In the genomic region with DNA sequence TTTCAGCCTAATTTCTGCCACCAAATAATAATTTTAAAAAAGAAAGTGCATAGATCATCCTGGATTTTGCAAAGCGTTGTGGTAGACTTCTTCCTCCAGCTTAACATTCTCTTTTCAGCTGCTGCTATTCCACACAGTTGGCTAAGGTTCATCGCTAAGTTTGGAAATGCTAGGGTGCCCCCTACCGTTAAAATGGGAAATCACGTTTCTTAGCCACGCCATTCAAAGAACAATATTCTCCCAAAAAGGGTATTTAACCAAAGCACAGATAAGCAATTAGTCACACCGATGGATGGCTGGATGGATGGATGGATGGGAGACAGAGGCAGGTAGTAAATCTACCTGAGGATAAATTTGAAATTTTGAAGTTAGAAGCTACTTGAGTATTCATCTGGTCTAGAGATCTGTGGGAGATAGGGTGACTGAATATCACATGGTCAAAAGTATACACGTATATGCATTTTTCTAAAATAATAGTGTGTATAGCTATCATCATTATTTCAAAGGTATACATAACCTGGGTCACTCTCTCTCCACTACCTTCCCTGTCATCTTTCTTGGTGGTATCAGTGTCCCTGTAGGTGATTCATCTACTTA, we compare ENCODE assay signal across 8 cellular contexts.
DNase-seq lines count a peak whose midpoint lies in the region; ATAC-seq, FAIRE-seq and TF ChIP-seq lines count a peak whose summit lies in the region.

No MANE protein-coding gene starts in this region.

- H3K9me3 Mint-ChIP-seq in WTC11 = peaks cover 21% of the 10 kb centered on the region
- no peaks in the 10 kb centered on the region for H3K9me3 Mint-ChIP-seq in naive B cell

- H3K4me3 ChIP-seq in BE2C (ENCODE audit: low read depth, low read length) = no peak overlapping the region
- no peak overlapping the region for H3K4me3 ChIP-seq in epithelial cell of proximal tubule (ENCODE audit: low read depth, low read length)

- POLR2A ChIA-PET in WTC11 (lab: Charles Lee) = no interaction called here

- H3K27me3 ChIP-seq in BE2C = no peaks in the 10 kb centered on the region

- peaks cover 7% of the 10 kb centered on the region for H3K36me3 Mint-ChIP-seq in WTC11
- H3K36me3 Mint-ChIP-seq in naive B cell = no peaks in the 10 kb centered on the region

- H3K36me3 ChIP-seq in BE2C = no peaks in the 10 kb centered on the region

- H3K4me1 Mint-ChIP-seq in WTC11 = no peaks in the 10 kb centered on the region
- H3K4me1 Mint-ChIP-seq in naive B cell = peaks cover 0 to 4% (median 3%) of the 10 kb centered on the region in 3 donors

- no peaks in the 10 kb centered on the region for H3K9me3 ChIP-seq in BE2C

- H3K27ac Mint-ChIP-seq in WTC11 (no peak overlapping the region), naive B cell (peak overlapping the region in 2 of 6 donors; percentile 3 to 4)

- H3K4me1 ChIP-seq in BE2C = no peaks in the 10 kb centered on the region

- ATAC-seq in HG02938 (IDR thresholded peaks at IDR 0.05; ENCODE audit: unreplicated experiment) = peak; percentile 89
- peak; percentile 83 for ATAC-seq in WTC11
- peak; percentile 50 to 73 for ATAC-seq in naive B cell (ENCODE audit: low read depth in 2 of 2)

- TF ChIP-seq CTCF in BE2C (IDR thresholded peaks at IDR 0.05; ENCODE audit: low read depth, low read length) (peak; percentile 69), WTC11 (IDR thresholded peaks at IDR 0.05) (peak; percentile 84), epithelial cell of proximal tubule (conservative IDR thresholded peaks at IDR 0.05; ENCODE audit: low read depth, low read length) (peak; percentile 88)

- DNase-seq in BE2C (peak; percentile 24), GM18507 (ENCODE audit: extremely low spot score, insufficient read length, low read depth) (no peak), NCI-H2081 (lab: John Stamatoyannopoulos, UW) (peak; percentile 13 to 37), WTC11 (ENCODE audit: low spot score) (peak; percentile 48), epithelial cell of proximal tubule (ENCODE audit: low read depth) (no peak), naive B cell (peak; percentile 56), urothelium cell line (ENCODE audit: low spot score) (peak; percentile 40)

- H3K27me3 Mint-ChIP-seq in WTC11 (ENCODE audit: low read depth) (no peaks in the 10 kb centered on the region; the same call in 1 of the 2 replicates), naive B cell (peaks cover 0 to 6% (median 0%) of the 10 kb centered on the region in 3 donors)

- FAIRE-seq in GM18507 (lab: Jason Lieb, UNC) (peak; percentile 89), urothelium cell line (lab: Jason Lieb, UNC) (no peak)

- H3K4me3 Mint-ChIP-seq in WTC11 (no peak overlapping the region), naive B cell (no peak overlapping the region)

- CTCF ChIA-PET in WTC11 (lab: Charles Lee) = interaction anchor here (0.7 to 1.9 kb wide), 9 partner anchors 13 to 802 kb away, joined by 3 to 24 read pairs (median 5); no protein-coding TSS in a partner anchor

TF ChIP-seq in WTC11, 78 proteins besides CTCF, POLR2A, EP300 and RAD21:
- TF ChIP-seq EMX1 (CRISPR knock-in tag; IDR thresholded peaks at IDR 0.05) = no peak
- TF ChIP-seq FOXK1 (CRISPR knock-in tag; IDR thresholded peaks at IDR 0.05) = no peak
- TF ChIP-seq ESRRA (CRISPR knock-in tag; IDR thresholded peaks at IDR 0.05; ENCODE audit: borderline replicate concordance) = no peak
- no peak for TF ChIP-seq SOX15 (CRISPR knock-in tag; IDR thresholded peaks at IDR 0.05)
- no peak for TF ChIP-seq FOXP1 (CRISPR knock-in tag; IDR thresholded peaks at IDR 0.05; ENCODE audit: borderline replicate concordance)
- TF ChIP-seq ZNF671 (CRISPR knock-in tag; IDR thresholded peaks at IDR 0.05) = no peak
- TF ChIP-seq, protein P1, sequence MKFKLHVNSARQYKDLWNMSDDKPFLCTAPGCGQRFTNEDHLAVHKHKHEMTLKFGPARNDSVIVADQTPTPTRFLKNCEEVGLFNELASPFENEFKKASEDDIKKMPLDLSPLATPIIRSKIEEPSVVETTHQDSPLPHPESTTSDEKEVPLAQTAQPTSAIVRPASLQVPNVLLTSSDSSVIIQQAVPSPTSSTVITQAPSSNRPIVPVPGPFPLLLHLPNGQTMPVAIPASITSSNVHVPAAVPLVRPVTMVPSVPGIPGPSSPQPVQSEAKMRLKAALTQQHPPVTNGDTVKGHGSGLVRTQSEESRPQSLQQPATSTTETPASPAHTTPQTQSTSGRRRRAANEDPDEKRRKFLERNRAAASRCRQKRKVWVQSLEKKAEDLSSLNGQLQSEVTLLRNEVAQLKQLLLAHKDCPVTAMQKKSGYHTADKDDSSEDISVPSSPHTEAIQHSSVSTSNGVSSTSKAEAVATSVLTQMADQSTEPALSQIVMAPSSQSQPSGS (CRISPR knock-in tag; IDR thresholded peaks at IDR 0.05; ENCODE audit: borderline replicate concordance, low read depth) = no peak
- no peak for TF ChIP-seq ZNF121 (CRISPR knock-in tag; IDR thresholded peaks at IDR 0.05)
- TF ChIP-seq, protein P2, sequence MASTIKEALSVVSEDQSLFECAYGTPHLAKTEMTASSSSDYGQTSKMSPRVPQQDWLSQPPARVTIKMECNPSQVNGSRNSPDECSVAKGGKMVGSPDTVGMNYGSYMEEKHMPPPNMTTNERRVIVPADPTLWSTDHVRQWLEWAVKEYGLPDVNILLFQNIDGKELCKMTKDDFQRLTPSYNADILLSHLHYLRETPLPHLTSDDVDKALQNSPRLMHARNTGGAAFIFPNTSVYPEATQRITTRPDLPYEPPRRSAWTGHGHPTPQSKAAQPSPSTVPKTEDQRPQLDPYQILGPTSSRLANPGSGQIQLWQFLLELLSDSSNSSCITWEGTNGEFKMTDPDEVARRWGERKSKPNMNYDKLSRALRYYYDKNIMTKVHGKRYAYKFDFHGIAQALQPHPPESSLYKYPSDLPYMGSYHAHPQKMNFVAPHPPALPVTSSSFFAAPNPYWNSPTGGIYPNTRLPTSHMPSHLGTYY (CRISPR knock-in tag; IDR thresholded peaks at IDR 0.05) = no peak
- no peak for TF ChIP-seq CREM (CRISPR knock-in tag; IDR thresholded peaks at IDR 0.05)
- TF ChIP-seq, protein P3, sequence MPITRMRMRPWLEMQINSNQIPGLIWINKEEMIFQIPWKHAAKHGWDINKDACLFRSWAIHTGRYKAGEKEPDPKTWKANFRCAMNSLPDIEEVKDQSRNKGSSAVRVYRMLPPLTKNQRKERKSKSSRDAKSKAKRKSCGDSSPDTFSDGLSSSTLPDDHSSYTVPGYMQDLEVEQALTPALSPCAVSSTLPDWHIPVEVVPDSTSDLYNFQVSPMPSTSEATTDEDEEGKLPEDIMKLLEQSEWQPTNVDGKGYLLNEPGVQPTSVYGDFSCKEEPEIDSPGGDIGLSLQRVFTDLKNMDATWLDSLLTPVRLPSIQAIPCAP (CRISPR knock-in tag; IDR thresholded peaks at IDR 0.05) = no peak

Comparison
In these comparisons a context has a peak if more than half of its experiments do, and no peak if none do; other contexts are left out.
1. DNase-seq: peak in BE2C (single experiment), NCI-H2081 (2 of 2), WTC11 (single experiment), naive B cell (single experiment) and urothelium cell line (single experiment); none in GM18507 (single experiment) and epithelial cell of proximal tubule (single experiment).
2. Peak in every context shown above with its lines, with median percentiles within 50 percentile points of each other: CTCF ChIP-seq and ATAC-seq.